In genomic region chr6:36249010-36249409, GRCh38 we compare ENCODE assay signal across 17 cellular contexts. TPM values are rescaled to one million over a fixed set of nuclear protein-coding genes. Genes with fewer than 3 reads are reported as not detected.
DNase-seq lines count a peak whose midpoint lies in the region; ATAC-seq and TF ChIP-seq lines count a peak whose summit lies in the region.
"Had no signal": no experiment of that assay in that cellular context is flagged by ENCODE, and none has a peak within 500 bp of the region (broad histone marks: within the 10 kb centered on the region; RNA-seq: fewer than 3 reads in every experiment).

No MANE protein-coding gene starts in this region.

- CTCF ChIA-PET in activated CD8-positive, alpha-beta memory T cell treated with anti-CD3 and anti-CD28 coated beads, Interleukin-2, amount 10 ng/mL, durations not matched to agents 7 days and 5 days (lab: Charles Lee) = no interaction called here

- H3K4me3 Mint-ChIP-seq in activated CD8-positive, alpha-beta memory T cell treated with anti-CD3 and anti-CD28 coated beads, Interleukin-2, amount 10 ng/mL, durations not matched to agents 7 days and 5 days = no peak overlapping the region
- H3K4me3 Mint-ChIP-seq: activated CD4-positive, alpha-beta memory T cell treated with anti-CD3 and anti-CD28 coated beads, Interleukin-2, amount 10 ng/mL, durations not matched to agents 7 days and 5 days; neural crest cell had no signal

- H3K9me3 Mint-ChIP-seq in activated CD8-positive, alpha-beta memory T cell treated with anti-CD3 and anti-CD28 coated beads, Interleukin-2, amount 10 ng/mL, durations not matched to agents 7 days and 5 days (ENCODE audit: low read depth) = no peaks in the 10 kb centered on the region
- H3K9me3 Mint-ChIP-seq: activated CD4-positive, alpha-beta memory T cell treated with anti-CD3 and anti-CD28 coated beads, Interleukin-2, amount 10 ng/mL, durations not matched to agents 7 days and 5 days; neural crest cell had no signal

- H3K4me3 ChIP-seq in ACC112 (ENCODE audit: low read depth, low read length) = no peak overlapping the region
- H3K4me3 ChIP-seq in choroid plexus epithelial cell (ENCODE audit: low read depth, low read length) = no peak overlapping the region
- H3K4me3 ChIP-seq: A549, body of pancreas, lower lobe of right lung, skin epidermis had no signal

- H3K36me3 Mint-ChIP-seq in activated CD8-positive, alpha-beta memory T cell treated with anti-CD3 and anti-CD28 coated beads, Interleukin-2, amount 10 ng/mL, durations not matched to agents 7 days and 5 days = no peaks in the 10 kb centered on the region

- no peak overlapping the region for H3K27ac Mint-ChIP-seq in activated CD8-positive, alpha-beta memory T cell treated with anti-CD3 and anti-CD28 coated beads, Interleukin-2, amount 10 ng/mL, durations not matched to agents 7 days and 5 days
- H3K27ac Mint-ChIP-seq: activated CD4-positive, alpha-beta memory T cell treated with anti-CD3 and anti-CD28 coated beads, Interleukin-2, amount 10 ng/mL, durations not matched to agents 7 days and 5 days had no signal

- ATAC-seq in activated CD8-positive, alpha-beta memory T cell treated with anti-CD3 and anti-CD28 coated beads, Interleukin-2, amount 10 ng/mL, durations not matched to agents 7 days and 5 days = no peak
- ATAC-seq: A549, body of pancreas had no signal

- DNase-seq in HT1080 (ENCODE audit: low read depth) (peak; percentile 61), choroid plexus epithelial cell (ENCODE audit: low read depth) (peak; percentile 93), left kidney (ENCODE audit: low read depth, low spot score) (peak; percentile 30), NCI-H524 treated with DMSO at 0.1 percent for 48 hours (lab: John Stamatoyannopoulos, UW) (no peak), SHP77 treated with DMSO at 0.1 percent for 48 hours (lab: John Stamatoyannopoulos, UW) (no peak), SKM-1 treated with dmso at 0.1 percent for 144 hours (lab: John Stamatoyannopoulos, UW; ENCODE audit: unreplicated experiment) (no peak)
- DNase-seq in activated CD8-positive, alpha-beta memory T cell treated with anti-CD3 and anti-CD28 coated beads, Interleukin-2, amount 10 ng/mL, durations not matched to agents 7 days and 5 days = no peak
- DNase-seq: activated CD4-positive, alpha-beta memory T cell treated with anti-CD3 and anti-CD28 coated beads, Interleukin-2, amount 10 ng/mL, durations not matched to agents 7 days and 5 days; hippocampal formation; lower lobe of right lung; NCI-H2081 had no signal

- peak overlapping the region; percentile 86 for H3K27ac ChIP-seq in ACC112 (ENCODE audit: low read depth, low read length)
- H3K27ac ChIP-seq: A549, body of pancreas, lower lobe of right lung had no signal

- peak; percentile 44 for TF ChIP-seq CTCF in choroid plexus epithelial cell (conservative IDR thresholded peaks at IDR 0.05; ENCODE audit: low read depth, low read length)

- peaks cover 1% of the 10 kb centered on the region for H3K4me1 Mint-ChIP-seq in activated CD8-positive, alpha-beta memory T cell treated with anti-CD3 and anti-CD28 coated beads, Interleukin-2, amount 10 ng/mL, durations not matched to agents 7 days and 5 days
- H3K4me1 Mint-ChIP-seq: activated CD4-positive, alpha-beta memory T cell treated with anti-CD3 and anti-CD28 coated beads, Interleukin-2, amount 10 ng/mL, durations not matched to agents 7 days and 5 days had no signal

- H3K79me2 ChIP-seq in ACC112 (ENCODE audit: control insufficient read depth, insufficient read depth, low read length, unreplicated experiment) = no peaks in the 10 kb centered on the region

- H3K27me3 ChIP-seq in ACC112 (ENCODE audit: insufficient read depth, low read length) = no peaks in the 10 kb centered on the region
- H3K27me3 ChIP-seq: body of pancreas had no signal

- peak overlapping the region; percentile 52 for H2AFZ ChIP-seq in ACC112 (ENCODE audit: low read length, unreplicated experiment)

- peaks cover 33% of the 10 kb centered on the region for H3K4me1 ChIP-seq in ACC112 (ENCODE audit: control insufficient read depth, insufficient read depth, low read length, unreplicated experiment)
- H3K4me1 ChIP-seq: A549 had no signal

- no peaks in the 10 kb centered on the region for H3K36me3 ChIP-seq in ACC112 (ENCODE audit: insufficient read depth, low read length)
- H3K36me3 ChIP-seq: lower lobe of right lung had no signal

- H3K27me3 Mint-ChIP-seq in activated CD8-positive, alpha-beta memory T cell treated with anti-CD3 and anti-CD28 coated beads, Interleukin-2, amount 10 ng/mL, durations not matched to agents 7 days and 5 days = peaks cover 10% of the 10 kb centered on the region

RNA-seq across cellular contexts. Expression of gene PNPLA1, which starts 20.9 kb away (rescaled TPM):
- total RNA-seq in HT1080 (2014; rRNA removed; shearing (Covaris generic)) = 0.03 TPM in 1 of 2 replicates, not detected in the other
- not detected in 2 replicates for polyA plus RNA-seq in HT1080 (2015; cell fraction: cytosol; rRNA removed)
- 0.08 TPM in 1 of 2 replicates, not detected in the other for polyA plus RNA-seq in HT1080 (2015; cell fraction: nucleus; rRNA removed)
- not detected for total RNA-seq in activated CD8-positive, alpha-beta memory T cell treated with anti-CD3 and anti-CD28 coated beads, Interleukin-2, amount 10 ng/mL, durations not matched to agents 7 days and 5 days
- total RNA-seq: body of pancreas, neural crest cell, SK-MEL-5 had no signal

RNA-seq across cellular contexts. Expression of gene BRPF3, which starts 52.5 kb away (rescaled TPM):
- 11.9 and 15.8 TPM in 2 replicates for total RNA-seq in HT1080 (2014; rRNA removed; shearing (Covaris generic))
- polyA plus RNA-seq in HT1080 (2015; cell fraction: cytosol; rRNA removed) = 13.4 and 14.1 TPM in 2 replicates
- 14.6 and 16.3 TPM in 2 replicates for polyA plus RNA-seq in HT1080 (2015; cell fraction: nucleus; rRNA removed)
- 10 to 100 TPM; 13.4 to 14.8 TPM for total RNA-seq in activated CD8-positive, alpha-beta memory T cell treated with anti-CD3 and anti-CD28 coated beads, Interleukin-2, amount 10 ng/mL, durations not matched to agents 7 days and 5 days

Comparison
In these comparisons a context has a peak if more than half of its experiments do, and no peak if none do; other contexts are left out.
1. DNase-seq: peak in HT1080 (single experiment), choroid plexus epithelial cell (single experiment) and left kidney (single experiment); none in NCI-H524 treated with DMSO at 0.1 percent for 48 hours (single experiment), SHP77 treated with DMSO at 0.1 percent for 48 hours (single experiment), SKM-1 treated with dmso at 0.1 percent for 144 hours (single experiment) and activated CD8-positive, alpha-beta memory T cell treated with anti-CD3 and anti-CD28 coated beads, Interleukin-2, amount 10 ng/mL, durations not matched to agents 7 days and 5 days (single experiment).